21 cellular contexts compared by ENCODE assay signal in genomic region chr3:18679226-18679625, GRCh38.
A peak's percentile ranks its signal among the peaks of the same experiment; 100 is the strongest.
DNase-seq lines count a peak whose midpoint lies in the region; ATAC-seq lines count a peak whose summit lies in the region.
"Had no signal": no experiment of that assay in that cellular context is flagged by ENCODE, and none has a peak within 500 bp of the region (broad histone marks: within the 10 kb centered on the region; RNA-seq: fewer than 3 reads in every experiment).

No MANE protein-coding gene starts in this region.

- peak; percentile 91 for ATAC-seq in naive thymus-derived CD4-positive, alpha-beta T cell
- no peak for ATAC-seq in GM21576 (IDR thresholded peaks at IDR 0.05; ENCODE audit: unreplicated experiment)
- no peak for ATAC-seq in GM21723 (IDR thresholded peaks at IDR 0.05; ENCODE audit: unreplicated experiment)
- ATAC-seq: esophagus mucosa, lower lobe of right lung, SK-N-SH treated with all-trans-retinoic acid at 6 μM for 48 hours had no signal

- H3K27me3 Mint-ChIP-seq in naive thymus-derived CD4-positive, alpha-beta T cell, result no peaks in the 10 kb centered on the region
- H3K27me3 Mint-ChIP-seq: dendritic cell treated with granulocyte-macrophage colony-stimulating factor and Interleukin-4, amounts not matched to agents 40 ng/mL and 50 ng/mL, for 4 days had no signal

- H3K36me3 Mint-ChIP-seq in naive thymus-derived CD4-positive, alpha-beta T cell, result peaks cover 0 to 32% (median 4%) of the 10 kb centered on the region in 5 donors

- POLR2A ChIA-PET in naive thymus-derived CD4-positive, alpha-beta T cell (lab: Charles Lee), result interaction anchor here (1.0 to 1.4 kb wide), 7 partner anchors 9 to 234 kb away, joined by 3 to 6 read pairs (median 3); no protein-coding TSS in a partner anchor

- no peaks in the 10 kb centered on the region for H3K27me3 ChIP-seq in naive thymus-derived CD4-positive, alpha-beta T cell (ENCODE audit: control insufficient read depth in 2 of 2, insufficient read depth in 2 of 2, low read length in 2 of 2)
- H3K27me3 ChIP-seq: Peyer's patch, suprapubic skin had no signal

- CTCF ChIA-PET in naive thymus-derived CD4-positive, alpha-beta T cell (lab: Charles Lee), result interaction anchor here (0.6 to 1.8 kb wide), 5 partner anchors 19 to 119 kb away, joined by 3 to 6 read pairs (median 3); no protein-coding TSS in a partner anchor

- H3K4me3 ChIP-seq in naive thymus-derived CD4-positive, alpha-beta T cell (ENCODE audit: low read length), result no peak overlapping the region
- H3K4me3 ChIP-seq: lower lobe of right lung, Peyer's patch, prostate gland, suprapubic skin had no signal

- peaks cover 37 to 83% (median 75%) of the 10 kb centered on the region in 7 donors for H3K4me1 Mint-ChIP-seq in naive thymus-derived CD4-positive, alpha-beta T cell
- H3K4me1 Mint-ChIP-seq: nephron had no signal

- H3K9me3 ChIP-seq in naive thymus-derived CD4-positive, alpha-beta T cell (ENCODE audit: control insufficient read depth in 2 of 3, low read length in 3 of 3), result no peaks in the 10 kb centered on the region
- H3K9me3 ChIP-seq: lower lobe of right lung, Peyer's patch, prostate gland, suprapubic skin had no signal

- H3K4me1 ChIP-seq in naive thymus-derived CD4-positive, alpha-beta T cell (ENCODE audit: control insufficient read depth in 2 of 2, insufficient read depth in 2 of 2, low read length in 2 of 2), result peaks cover 34 to 46% of the 10 kb centered on the region in 2 donors
- H3K4me1 ChIP-seq: lower lobe of right lung, Peyer's patch, prostate gland, suprapubic skin had no signal

- no peaks in the 10 kb centered on the region for H3K36me3 ChIP-seq in naive thymus-derived CD4-positive, alpha-beta T cell (ENCODE audit: control insufficient read depth in 2 of 3, insufficient read depth in 3 of 3, low read length in 3 of 3)
- H3K36me3 ChIP-seq: lower lobe of right lung, Peyer's patch, prostate gland, suprapubic skin had no signal

- intact Hi-C loops in naive thymus-derived CD4-positive, alpha-beta T cell (cut with micrococcal nuclease), result loop anchor here (1.0 to 10.0 kb wide), 11 partner anchors 8 to 123 kb away; no protein-coding TSS in a partner anchor

- peak overlapping the region; percentile 35 for H3K27ac ChIP-seq in naive thymus-derived CD4-positive, alpha-beta T cell (ENCODE audit: low read depth, low read length)
- H3K27ac ChIP-seq: lower lobe of right lung, prostate gland, suprapubic skin had no signal

- peaks cover 0 to 24% (median 0%) of the 10 kb centered on the region in 11 donors for H3K9me3 Mint-ChIP-seq in naive thymus-derived CD4-positive, alpha-beta T cell
- H3K9me3 Mint-ChIP-seq: dendritic cell treated with granulocyte-macrophage colony-stimulating factor and Interleukin-4, amounts not matched to agents 40 ng/mL and 50 ng/mL, for 4 days; nephron had no signal

- peak; percentile 59 for DNase-seq in stimulated activated CD4-positive, alpha-beta T cell treated with anti-CD3 and anti-CD28 coated beads, Interleukin-15, amount 100 ng/mL, for 24 hours
- DNase-seq in stimulated activated CD4-positive, alpha-beta T cell treated with anti-CD3 and anti-CD28 coated beads, Interleukin-4, amount 100 ng/mL, for 1 hour, result no peak
- DNase-seq in activated T-cell treated with anti-CD3 and anti-CD28 coated beads, Interleukin-2, amount 50 U/mL, for 48 hours, result peak; percentile 45 to 58
- DNase-seq in naive thymus-derived CD4-positive, alpha-beta T cell, result peak in 8 of 9 donors; percentile 26 to 65 (median 42)
- no peak for DNase-seq in occipital lobe (lab: John Stamatoyannopoulos, UW)
- DNase-seq in NCI-H128 (lab: John Stamatoyannopoulos, UW; ENCODE audit: unreplicated experiment), result no peak
- DNase-seq: activated CD8-positive, alpha-beta memory T cell treated with anti-CD3 and anti-CD28 coated beads, Interleukin-2, amount 50 U/mL, for 4 hours; GDM1; KG1; lower lobe of right lung; NCI-H1048; NCI-H748 treated with DMSO at 0.1 percent for 48 hours; Peyer's patch had no signal

- H3K4me3 Mint-ChIP-seq in naive thymus-derived CD4-positive, alpha-beta T cell, result peak overlapping the region; percentile 30 to 79 (median 72)
- H3K4me3 Mint-ChIP-seq: dendritic cell treated with granulocyte-macrophage colony-stimulating factor and Interleukin-4, amounts not matched to agents 40 ng/mL and 50 ng/mL, for 4 days; nephron had no signal

- H3K27ac Mint-ChIP-seq in naive thymus-derived CD4-positive, alpha-beta T cell, result peak overlapping the region; percentile 53 to 90 (median 80)
- H3K27ac Mint-ChIP-seq: dendritic cell treated with granulocyte-macrophage colony-stimulating factor and Interleukin-4, amounts not matched to agents 40 ng/mL and 50 ng/mL, for 4 days; nephron had no signal

Comparison
In these comparisons a context has a peak if more than half of its experiments do, and no peak if none do; other contexts are left out.
1. DNase-seq: peak in stimulated activated CD4-positive, alpha-beta T cell treated with anti-CD3 and anti-CD28 coated beads, Interleukin-15, amount 100 ng/mL, for 24 hours (single experiment), activated T-cell treated with anti-CD3 and anti-CD28 coated beads, Interleukin-2, amount 50 U/mL, for 48 hours (2 of 2) and naive thymus-derived CD4-positive, alpha-beta T cell (8 of 9); none in stimulated activated CD4-positive, alpha-beta T cell treated with anti-CD3 and anti-CD28 coated beads, Interleukin-4, amount 100 ng/mL, for 1 hour (single experiment), occipital lobe (single experiment) and NCI-H128 (single experiment).